ENCODE assay signal across 1 cellular context in genomic region chr10:74949843-74950765, GRCh38.
TF ChIP-seq lines count a peak whose summit lies in the region.

No MANE protein-coding gene starts in this region.

TF ChIP-seq in K562, 482 proteins besides CTCF, POLR2A, EP300 and RAD21 (continued from another document):
- no peak for TF ChIP-seq MBD1 (CRISPR knock-in tag; IDR thresholded peaks at IDR 0.05)
